8 cellular contexts compared by ENCODE assay signal in the genomic region with DNA sequence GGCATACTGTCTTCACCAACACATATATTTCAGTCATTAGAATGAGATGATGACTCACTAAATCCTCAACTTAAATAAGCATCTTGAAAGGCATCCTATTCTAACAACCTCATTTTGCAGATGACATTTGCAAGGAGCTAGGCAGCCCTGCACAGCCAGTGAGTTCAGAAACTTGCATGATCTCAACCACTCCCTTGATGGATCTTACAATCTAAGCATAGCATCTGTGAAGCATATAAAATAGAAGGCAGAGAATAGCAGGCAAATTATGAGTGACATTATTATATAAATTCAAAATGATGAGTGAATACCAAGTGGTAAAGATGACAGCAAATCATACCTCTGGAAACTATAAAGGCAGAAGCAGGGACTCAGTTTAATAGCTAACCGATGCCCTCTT. TPM values are rescaled to one million over a fixed set of nuclear protein-coding genes. Genes with fewer than 3 reads are reported as not detected.
"Had no signal": no experiment of that assay in that cellular context is flagged by ENCODE, and none has a peak within 500 bp of the region (broad histone marks: within the 10 kb centered on the region; RNA-seq: fewer than 3 reads in every experiment).

No MANE protein-coding gene starts in this region.

- H2AFZ ChIP-seq: GM23338 had no signal

- H3K4me1 ChIP-seq: HAP-1 had no signal

- ATAC-seq: GM23338, HepG2 had no signal

- H3K27ac ChIP-seq: HL-60 had no signal

- H3K4me2 ChIP-seq: GM23338 had no signal

- H3K36me3 ChIP-seq: HAP-1 had no signal

- H3K4me3 ChIP-seq: GM23338, HAP-1 had no signal

- DNase-seq: H7, KBM-7 had no signal

RNA-seq across cellular contexts. Expression of a gene that starts 31.6 kb away (rescaled TPM):
- total RNA-seq: GM23338, H1, H7, HepG2, HT1080 had no signal

RNA-seq across cellular contexts. Expression of a gene that starts 39.3 kb away (rescaled TPM):
- total RNA-seq: GM23338, H1, H7, HepG2, HT1080 had no signal

RNA-seq across cellular contexts. Expression of a gene that starts 44.3 kb away (rescaled TPM):
- total RNA-seq: GM23338, H1, H7, HepG2, HT1080 had no signal

RNA-seq across cellular contexts. Expression of a gene that starts 53.9 kb away (rescaled TPM):
- total RNA-seq: GM23338, H1, H7, HepG2, HT1080 had no signal

RNA-seq across cellular contexts. Expression of a gene that starts 58.1 kb away (rescaled TPM):
- total RNA-seq: GM23338, H1, H7, HepG2, HT1080 had no signal
